In the genomic region with DNA sequence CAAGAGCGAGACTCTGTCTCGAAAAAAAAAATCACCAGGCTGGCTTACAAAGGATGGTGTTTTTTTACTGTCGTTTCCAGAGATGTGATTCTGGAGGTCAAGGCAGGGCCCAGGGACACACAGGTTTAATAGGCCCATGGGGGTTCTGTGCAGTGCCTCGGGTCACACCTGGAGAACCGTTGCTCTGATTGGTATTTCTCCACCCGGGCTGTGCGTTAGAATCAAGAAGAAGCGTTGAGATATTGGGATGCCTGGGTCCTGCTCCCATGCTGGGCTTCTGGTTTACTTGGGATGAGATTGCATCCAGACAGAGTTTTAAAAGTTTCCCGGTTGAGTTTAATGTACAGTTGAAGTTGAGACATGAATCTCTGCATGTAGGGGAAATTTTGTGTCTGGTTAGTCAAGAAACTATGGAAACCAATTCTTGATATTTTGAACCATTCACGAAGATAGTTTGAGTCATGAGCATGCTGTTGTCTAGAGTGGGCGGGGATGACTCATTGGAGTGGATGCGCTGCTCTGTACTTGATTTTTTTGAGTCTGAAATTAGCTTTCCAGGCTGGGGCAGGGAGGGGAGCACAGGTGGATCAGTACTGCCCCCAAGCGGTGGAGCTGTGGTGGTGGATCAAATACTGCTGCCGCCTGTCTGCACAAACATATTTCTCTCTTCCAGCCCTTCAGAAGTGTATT, we compare ENCODE assay signal across 1 cellular context.
TF ChIP-seq lines count a peak whose summit lies in the region.

No MANE protein-coding gene starts in this region.

TF ChIP-seq in WTC11, 78 proteins besides CTCF, POLR2A, EP300 and RAD21 (continued from another document):
- TF ChIP-seq, protein P1, sequence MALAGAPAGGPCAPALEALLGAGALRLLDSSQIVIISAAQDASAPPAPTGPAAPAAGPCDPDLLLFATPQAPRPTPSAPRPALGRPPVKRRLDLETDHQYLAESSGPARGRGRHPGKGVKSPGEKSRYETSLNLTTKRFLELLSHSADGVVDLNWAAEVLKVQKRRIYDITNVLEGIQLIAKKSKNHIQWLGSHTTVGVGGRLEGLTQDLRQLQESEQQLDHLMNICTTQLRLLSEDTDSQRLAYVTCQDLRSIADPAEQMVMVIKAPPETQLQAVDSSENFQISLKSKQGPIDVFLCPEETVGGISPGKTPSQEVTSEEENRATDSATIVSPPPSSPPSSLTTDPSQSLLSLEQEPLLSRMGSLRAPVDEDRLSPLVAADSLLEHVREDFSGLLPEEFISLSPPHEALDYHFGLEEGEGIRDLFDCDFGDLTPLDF (CRISPR knock-in tag; IDR thresholded peaks at IDR 0.05), result no peak
- TF ChIP-seq NR3C1 (CRISPR knock-in tag; conservative IDR thresholded peaks at IDR 0.05; ENCODE audit: low read depth) (no peak), NFYB (CRISPR knock-in tag; conservative IDR thresholded peaks at IDR 0.05; ENCODE audit: low read depth) (no peak), MYBL2 (CRISPR knock-in tag; IDR thresholded peaks at IDR 0.05) (no peak), FOXP1 (CRISPR knock-in tag; IDR thresholded peaks at IDR 0.05; ENCODE audit: borderline replicate concordance) (no peak), GTF2I (CRISPR knock-in tag; conservative IDR thresholded peaks at IDR 0.05) (no peak), TEAD4 (CRISPR knock-in tag; IDR thresholded peaks at IDR 0.05) (no peak), TEAD1 (CRISPR knock-in tag; IDR thresholded peaks at IDR 0.05) (no peak)
- TF ChIP-seq, protein P2, sequence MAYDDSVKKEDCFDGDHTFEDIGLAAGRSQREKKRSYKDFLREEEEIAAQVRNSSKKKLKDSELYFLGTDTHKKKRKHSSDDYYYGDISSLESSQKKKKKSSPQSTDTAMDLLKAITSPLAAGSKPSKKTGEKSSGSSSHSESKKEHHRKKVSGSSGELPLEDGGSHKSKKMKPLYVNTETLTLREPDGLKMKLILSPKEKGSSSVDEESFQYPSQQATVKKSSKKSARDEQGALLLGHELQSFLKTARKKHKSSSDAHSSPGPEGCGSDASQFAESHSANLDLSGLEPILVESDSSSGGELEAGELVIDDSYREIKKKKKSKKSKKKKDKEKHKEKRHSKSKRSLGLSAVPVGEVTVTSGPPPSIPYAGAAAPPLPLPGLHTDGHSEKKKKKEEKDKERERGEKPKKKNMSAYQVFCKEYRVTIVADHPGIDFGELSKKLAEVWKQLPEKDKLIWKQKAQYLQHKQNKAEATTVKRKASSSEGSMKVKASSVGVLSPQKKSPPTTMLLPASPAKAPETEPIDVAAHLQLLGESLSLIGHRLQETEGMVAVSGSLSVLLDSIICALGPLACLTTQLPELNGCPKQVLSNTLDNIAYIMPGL (CRISPR knock-in tag; IDR thresholded peaks at IDR 0.05), result no peak
- TF ChIP-seq, protein P3, sequence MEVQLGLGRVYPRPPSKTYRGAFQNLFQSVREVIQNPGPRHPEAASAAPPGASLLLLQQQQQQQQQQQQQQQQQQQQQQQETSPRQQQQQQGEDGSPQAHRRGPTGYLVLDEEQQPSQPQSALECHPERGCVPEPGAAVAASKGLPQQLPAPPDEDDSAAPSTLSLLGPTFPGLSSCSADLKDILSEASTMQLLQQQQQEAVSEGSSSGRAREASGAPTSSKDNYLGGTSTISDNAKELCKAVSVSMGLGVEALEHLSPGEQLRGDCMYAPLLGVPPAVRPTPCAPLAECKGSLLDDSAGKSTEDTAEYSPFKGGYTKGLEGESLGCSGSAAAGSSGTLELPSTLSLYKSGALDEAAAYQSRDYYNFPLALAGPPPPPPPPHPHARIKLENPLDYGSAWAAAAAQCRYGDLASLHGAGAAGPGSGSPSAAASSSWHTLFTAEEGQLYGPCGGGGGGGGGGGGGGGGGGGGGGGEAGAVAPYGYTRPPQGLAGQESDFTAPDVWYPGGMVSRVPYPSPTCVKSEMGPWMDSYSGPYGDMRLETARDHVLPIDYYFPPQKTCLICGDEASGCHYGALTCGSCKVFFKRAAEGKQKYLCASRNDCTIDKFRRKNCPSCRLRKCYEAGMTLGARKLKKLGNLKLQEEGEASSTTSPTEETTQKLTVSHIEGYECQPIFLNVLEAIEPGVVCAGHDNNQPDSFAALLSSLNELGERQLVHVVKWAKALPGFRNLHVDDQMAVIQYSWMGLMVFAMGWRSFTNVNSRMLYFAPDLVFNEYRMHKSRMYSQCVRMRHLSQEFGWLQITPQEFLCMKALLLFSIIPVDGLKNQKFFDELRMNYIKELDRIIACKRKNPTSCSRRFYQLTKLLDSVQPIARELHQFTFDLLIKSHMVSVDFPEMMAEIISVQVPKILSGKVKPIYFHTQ (CRISPR knock-in tag; IDR thresholded peaks at IDR 0.05), result no peak
